Comparison of ENCODE assay signal across 11 cellular contexts in the genomic region with DNA sequence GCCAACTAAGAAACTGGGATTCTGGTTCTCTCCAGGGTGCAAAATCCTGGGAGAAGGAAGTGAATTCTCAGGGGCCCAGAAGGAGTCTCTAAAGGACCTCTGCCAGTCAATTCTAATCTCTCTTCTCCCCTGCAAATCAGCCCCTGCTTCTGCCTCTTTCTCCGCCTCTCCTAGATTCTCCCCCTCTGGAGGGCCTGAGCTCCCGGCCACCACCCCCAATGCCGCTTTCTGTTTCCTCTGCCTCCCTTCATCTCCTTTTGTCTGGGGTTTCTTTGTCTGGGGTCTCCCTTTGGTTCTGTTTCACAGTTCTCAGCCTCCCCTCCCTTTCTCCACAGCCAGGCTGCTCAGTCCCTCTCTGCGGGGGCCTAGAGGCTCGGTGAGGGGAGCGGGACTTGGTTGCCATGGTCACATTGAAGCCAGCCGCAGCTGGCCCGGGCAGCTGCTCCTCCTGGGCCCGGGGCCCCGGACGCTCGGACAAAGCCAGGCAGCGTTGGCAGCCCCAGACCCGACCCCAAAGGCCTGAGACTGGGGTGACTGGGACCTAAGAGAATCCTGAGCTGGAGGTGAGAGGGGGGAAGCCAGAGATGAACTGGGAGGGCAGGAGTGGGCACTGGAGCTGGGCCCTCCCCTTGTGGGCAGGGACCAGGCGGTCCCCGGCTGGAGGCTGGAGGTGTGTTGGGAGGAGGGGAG. TPM values are rescaled to one million over a fixed set of nuclear protein-coding genes. Genes with fewer than 3 reads are reported as not detected.
DNase-seq lines count a peak whose midpoint lies in the region; ATAC-seq and TF ChIP-seq lines count a peak whose summit lies in the region.
"Had no signal": no experiment of that assay in that cellular context is flagged by ENCODE, and none has a peak within 500 bp of the region (broad histone marks: within the 10 kb centered on the region; RNA-seq: fewer than 3 reads in every experiment).

No MANE protein-coding gene starts in this region.

- TF ChIP-seq CTCF in VCaP (conservative IDR thresholded peaks at IDR 0.05) (no peak), smooth muscle cell (IDR thresholded peaks at IDR 0.05; ENCODE audit: borderline replicate concordance, insufficient read depth, poor library complexity, severe bottlenecking) (no peak)

- H3K4me1 ChIP-seq in HUES6 (ENCODE audit: control insufficient read depth, insufficient read depth, low read length), result peaks cover 59% of the 10 kb centered on the region
- H3K4me1 ChIP-seq in smooth muscle cell (ENCODE audit: low read depth), result peaks cover 45% of the 10 kb centered on the region

- H3F3A ChIP-seq in smooth muscle cell (ENCODE audit: low read depth), result peaks cover 18% of the 10 kb centered on the region

- H4K20me1 ChIP-seq in smooth muscle cell (ENCODE audit: low read depth), result peaks cover 8% of the 10 kb centered on the region

- H3K36me3 ChIP-seq in HUES6 (ENCODE audit: control insufficient read depth, insufficient read depth, low read length), result no peaks in the 10 kb centered on the region
- H3K36me3 ChIP-seq in smooth muscle cell (ENCODE audit: low read depth), result no peaks in the 10 kb centered on the region

- peaks cover 14% of the 10 kb centered on the region for H3K79me2 ChIP-seq in smooth muscle cell (ENCODE audit: low read depth)

- peak; percentile 89 for DNase-seq in left kidney (ENCODE audit: low read depth, low spot score)
- no peak for DNase-seq in smooth muscle cell (lab: John Stamatoyannopoulos, UW; ENCODE audit: unreplicated experiment)
- no peak for DNase-seq in NCI-H774 (lab: John Stamatoyannopoulos, UW)
- DNase-seq: activated naive CD4-positive, alpha-beta T cell treated with anti-CD3 and anti-CD28 coated beads, Interleukin-2, amount 10 ng/mL, durations not matched to agents 7 days and 5 days; testis had no signal

- no peak for ATAC-seq in HG02763 (IDR thresholded peaks at IDR 0.05; ENCODE audit: unreplicated experiment)
- ATAC-seq in GM19035 (IDR thresholded peaks at IDR 0.05; ENCODE audit: unreplicated experiment), result no peak

- no peak overlapping the region for H3K27ac ChIP-seq in HUES6 (ENCODE audit: low read depth, low read length)
- peak overlapping the region; percentile 95 for H3K27ac ChIP-seq in VCaP
- no peak overlapping the region for H3K27ac ChIP-seq in smooth muscle cell (ENCODE audit: low read depth)
- H3K27ac ChIP-seq: testis had no signal

- peak overlapping the region; percentile 71 for H2AFZ ChIP-seq in smooth muscle cell (ENCODE audit: low read depth)

- H3K4me2 ChIP-seq in smooth muscle cell, result peak overlapping the region; percentile 72

- 34% methylated on average over 16 of the region's 16 CpGs for WGBS in smooth muscle cell (ENCODE audit: low lambda C conversion rate)

- H3K4me3 ChIP-seq in HUES6 (ENCODE audit: low read depth, low read length) (peak overlapping the region; percentile 79), smooth muscle cell (no peak overlapping the region)
- H3K4me3 ChIP-seq: testis had no signal

- peak overlapping the region; percentile 13 for H3K9ac ChIP-seq in HUES6 (ENCODE audit: low read length)
- H3K9ac ChIP-seq in smooth muscle cell (ENCODE audit: low read depth), result no peak overlapping the region

- H3K27me3 ChIP-seq in HUES6 (ENCODE audit: control insufficient read depth, insufficient read depth, low read length), result no peaks in the 10 kb centered on the region
- H3K27me3 ChIP-seq in smooth muscle cell (ENCODE audit: low read depth), result no peaks in the 10 kb centered on the region
- H3K27me3 ChIP-seq: testis had no signal

- H3K9me3 ChIP-seq in HUES6 (ENCODE audit: control insufficient read depth, insufficient read depth, low read depth, low read length) (no peaks in the 10 kb centered on the region), smooth muscle cell (replicated peaks; ENCODE audit: low read depth) (no peaks in the 10 kb centered on the region)
- H3K9me3 ChIP-seq: testis had no signal

RNA-seq across cellular contexts. Expression of a gene that starts 3.6 kb away (rescaled TPM):
- 30.7 and 82.6 TPM in 2 replicates for total RNA-seq in smooth muscle cell
- 23.8 and 77.3 TPM in 2 replicates for polyA plus RNA-seq in smooth muscle cell

RNA-seq across cellular contexts. Expression of a gene that starts 27.3 kb away (rescaled TPM):
- 15.6 and 24.8 TPM in 2 replicates for total RNA-seq in smooth muscle cell
- 7.2 and 9.5 TPM in 2 replicates for polyA plus RNA-seq in smooth muscle cell

RNA-seq across cellular contexts. Expression of a gene that starts 33.3 kb away (rescaled TPM):
- 15.1 and 18.4 TPM in 2 replicates for total RNA-seq in smooth muscle cell
- 15.4 and 19.6 TPM in 2 replicates for polyA plus RNA-seq in smooth muscle cell

RNA-seq across cellular contexts. Expression of a gene that starts 51.3 kb away (rescaled TPM):
- not detected in 2 replicates for total RNA-seq in smooth muscle cell
- not detected in 2 replicates for polyA plus RNA-seq in smooth muscle cell
- total RNA-seq: endothelial cell of umbilical vein, G401, testis had no signal
- polyA plus RNA-seq: endothelial cell of umbilical vein had no signal
